26 cellular contexts compared by ENCODE assay signal in the genomic region with DNA sequence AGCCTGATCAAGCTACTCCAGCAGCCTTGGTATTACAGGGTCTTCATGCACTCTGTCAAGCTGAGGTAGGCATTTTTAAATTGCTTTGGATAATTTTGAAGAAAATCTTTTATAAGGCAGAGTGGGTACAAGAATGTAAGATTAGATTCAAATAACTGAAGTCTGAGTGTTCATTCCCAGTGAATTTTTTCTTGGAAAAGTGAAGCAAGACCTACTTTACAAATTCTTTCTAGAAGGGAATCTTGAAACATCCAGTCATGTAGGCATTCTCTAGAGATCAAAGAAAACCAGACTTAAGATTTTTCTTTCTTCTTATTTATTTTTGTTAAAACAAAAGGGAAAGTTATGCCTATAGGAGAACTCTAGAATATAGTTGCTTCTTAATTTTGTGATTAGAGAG.
A peak's percentile ranks its signal among the peaks of the same experiment; 100 is the strongest.
DNase-seq lines count a peak whose midpoint lies in the region; ATAC-seq, FAIRE-seq and TF ChIP-seq lines count a peak whose summit lies in the region.
"Had no signal": no experiment of that assay in that cellular context is flagged by ENCODE, and none has a peak within 500 bp of the region (broad histone marks: within the 10 kb centered on the region; RNA-seq: fewer than 3 reads in every experiment).

No MANE protein-coding gene starts in this region.

- H3K27ac ChIP-seq in IMR-90 (ENCODE audit: insufficient read depth, low read length), result no peak overlapping the region
- H3K27ac ChIP-seq in small intestine (ENCODE audit: low read depth in 1 of 2, low read length in 1 of 2), result no peak overlapping the region
- H3K27ac ChIP-seq: 22Rv1, C4-2B, HL-60, PC-9 had no signal

- no peak overlapping the region for H3K4me3 ChIP-seq in IMR-90 (ENCODE audit: insufficient read depth, low read depth, low read length)
- no peak overlapping the region for H3K4me3 ChIP-seq in small intestine (ENCODE audit: low read depth in 1 of 2, low read length in 2 of 2)
- H3K4me3 ChIP-seq: PC-9 had no signal

- H2BK20ac ChIP-seq in IMR-90 (ENCODE audit: low read depth, low read length), result no peak overlapping the region

- no peaks in the 10 kb centered on the region for H4K20me1 ChIP-seq in IMR-90 (ENCODE audit: insufficient read depth, low read length)

- CTCF ChIA-PET in IMR-90 (lab: Yijun Ruan, JAX), result interaction anchor here (0.6 kb wide), 1 partner anchor 12 kb away, joined by 3 read pairs; no protein-coding TSS in a partner anchor

- H3K27me3 ChIP-seq in IMR-90 (ENCODE audit: control insufficient read depth, insufficient read depth, low read length) (no peaks in the 10 kb centered on the region), small intestine (ENCODE audit: control insufficient read depth in 2 of 2, insufficient read depth in 2 of 2, low read length in 2 of 2) (no peaks in the 10 kb centered on the region)

- no peak for TF ChIP-seq POLR2A in IMR-90 (IDR thresholded peaks at IDR 0.05; ENCODE audit: low read depth, low read length)

- no peak for DNase-seq in activated CD4-positive, alpha-beta T cell treated with anti-CD3 and anti-CD28 coated beads, Interleukin-2, amount 10 ng/mL, durations not matched to agents 24 days and 14 days
- DNase-seq in activated CD4-positive, alpha-beta T cell treated with anti-CD3 and anti-CD28 coated beads, Interleukin-2, amount 50 U/mL, for 4 hours, result no peak
- DNase-seq in IMR-90, result peak; percentile 23
- DNase-seq in fibroblast of peridontal ligament (ENCODE audit: extremely low read depth), result peak; percentile 74
- DNase-seq in small intestine, result no peak
- no peak for DNase-seq in inferior parietal cortex (ENCODE audit: extremely low spot score)
- DNase-seq in HK-2 (ENCODE audit: unreplicated experiment), result no peak
- DNase-seq: Caco-2; CD8-positive, alpha-beta T cell; EL; GDM1; NCI-H1048; NCI-H1417; NCI-H1694; NCI-H2029 treated with DMSO at 0.1 percent for 48 hours; NCI-H446 treated with DMSO at 0.1 percent for 48 hours; NCI-H526; PC-9; Right ventricle myocardium superior; RPMI8226 had no signal

- H3K9me3 Mint-ChIP-seq in activated CD4-positive, alpha-beta T cell treated with anti-CD3 and anti-CD28 coated beads, Interleukin-2, amount 10 ng/mL, durations not matched to agents 24 days and 14 days, result peaks cover 6% of the 10 kb centered on the region
- H3K9me3 Mint-ChIP-seq: CD8-positive, alpha-beta T cell had no signal

- intact Hi-C loops in activated CD4-positive, alpha-beta T cell treated with anti-CD3 and anti-CD28 coated beads, Interleukin-2, amount 10 ng/mL, durations not matched to agents 24 days and 14 days (cut with micrococcal nuclease), result no loop called here
- intact Hi-C loops in IMR-90 (cut with micrococcal nuclease), result no loop called here

- no peak overlapping the region for H2AK5ac ChIP-seq in IMR-90 (ENCODE audit: low read depth, low read length)

- H3K27ac Mint-ChIP-seq in activated CD4-positive, alpha-beta T cell treated with anti-CD3 and anti-CD28 coated beads, Interleukin-2, amount 10 ng/mL, durations not matched to agents 24 days and 14 days, result peak overlapping the region; percentile 10
- H3K27ac Mint-ChIP-seq: CD8-positive, alpha-beta T cell had no signal

- no peak overlapping the region for H2BK15ac ChIP-seq in IMR-90 (ENCODE audit: low read depth, low read length)

- H3K27me3 Mint-ChIP-seq in activated CD4-positive, alpha-beta T cell treated with anti-CD3 and anti-CD28 coated beads, Interleukin-2, amount 10 ng/mL, durations not matched to agents 24 days and 14 days, result no peaks in the 10 kb centered on the region

- in situ Hi-C loops in IMR-90 (cut with MboI; ENCODE audit: low sequenced_read_pairs), result no loop called here

- no peak for FAIRE-seq in small intestine (lab: Jason Lieb, UNC)
- FAIRE-seq: GM12891 had no signal

- H3K9me1 ChIP-seq in IMR-90 (ENCODE audit: insufficient read depth, low read length), result no peaks in the 10 kb centered on the region

- H4K8ac ChIP-seq in IMR-90 (ENCODE audit: low read depth in 2 of 2, low read length in 2 of 2), result no peak overlapping the region

- no peak overlapping the region for H2AFZ ChIP-seq in IMR-90 (replicated peaks; ENCODE audit: low read length, poor library complexity)
- H2AFZ ChIP-seq: PC-9 had no signal

- H3K4ac ChIP-seq in IMR-90 (ENCODE audit: low read depth, low read length), result no peak overlapping the region

- no peak overlapping the region for H3K56ac ChIP-seq in IMR-90 (ENCODE audit: extremely low read depth, insufficient read depth, low read length)

- dilution Hi-C loops in IMR-90 (cut with HindIII; ENCODE audit: low sequenced_read_pairs, unreplicated experiment), result no loop called here

- H3K79me1 ChIP-seq in IMR-90 (ENCODE audit: low read depth in 1 of 2, low read length in 2 of 2), result peaks cover 3% of the 10 kb centered on the region in 2 experiments; a peak in 2 of 4 replicates

- H2BK5ac ChIP-seq in IMR-90 (ENCODE audit: low read depth, low read length, poor library complexity, severe bottlenecking), result no peak overlapping the region

- peaks cover 27% of the 10 kb centered on the region for H3K36me3 Mint-ChIP-seq in activated CD4-positive, alpha-beta T cell treated with anti-CD3 and anti-CD28 coated beads, Interleukin-2, amount 10 ng/mL, durations not matched to agents 24 days and 14 days (ENCODE audit: low read depth)

- POLR2A ChIA-PET in IMR-90 (lab: Charles Lee; ENCODE audit: unreplicated experiment), result no interaction called here

- H3K18ac ChIP-seq in IMR-90 (ENCODE audit: low read depth, low read length), result no peak overlapping the region

- no peak overlapping the region for H3K23ac ChIP-seq in IMR-90 (ENCODE audit: low read depth, low read length)

- H3K9me3 ChIP-seq in IMR-90 (ENCODE audit: control insufficient read depth, insufficient read depth, low read length) (no peaks in the 10 kb centered on the region), small intestine (ENCODE audit: control insufficient read depth, low read depth) (no peaks in the 10 kb centered on the region)
- H3K9me3 ChIP-seq: Caco-2 had no signal

- H3K9ac ChIP-seq in IMR-90 (ENCODE audit: low read depth, low read length), result no peak overlapping the region

- H3K36me3 ChIP-seq in IMR-90 (ENCODE audit: control insufficient read depth, insufficient read depth, low read length) (0 out of 2 replicates have a peak, but pooled peaks cover 4% of the 10 kb centered on the region), small intestine (ENCODE audit: control insufficient read depth in 2 of 2, insufficient read depth in 2 of 2, low read length in 2 of 2) (no peaks in the 10 kb centered on the region)

- TF ChIP-seq RAD21 in IMR-90 (IDR thresholded peaks at IDR 0.05; ENCODE audit: low read length), result no peak

- H4K91ac ChIP-seq in IMR-90 (ENCODE audit: insufficient read depth, low read depth, low read length), result no peak overlapping the region

- BruUV-seq in IMR-90 (replicated peaks; lab: Mats Ljungman, UMichigan), result no TSS peak

- H3K4me3 Mint-ChIP-seq in activated CD4-positive, alpha-beta T cell treated with anti-CD3 and anti-CD28 coated beads, Interleukin-2, amount 10 ng/mL, durations not matched to agents 24 days and 14 days, result no peak overlapping the region
- H3K4me3 Mint-ChIP-seq: CD8-positive, alpha-beta T cell had no signal

- H4K5ac ChIP-seq in IMR-90 (ENCODE audit: low read depth, low read length), result no peak overlapping the region

- peaks cover 1% of the 10 kb centered on the region; the same call in 1 of the 2 replicates for H3K4me1 ChIP-seq in IMR-90 (ENCODE audit: control insufficient read depth, insufficient read depth, low read length)
- H3K4me1 ChIP-seq in small intestine (ENCODE audit: control insufficient read depth in 2 of 2, insufficient read depth in 1 of 2, low read depth in 1 of 2, low read length in 1 of 2), result no peaks in the 10 kb centered on the region
- H3K4me1 ChIP-seq: Caco-2 had no signal

- no peak overlapping the region for H2BK120ac ChIP-seq in IMR-90 (ENCODE audit: low read depth, low read length)

- no peak overlapping the region for H2AK9ac ChIP-seq in IMR-90 (replicated peaks; ENCODE audit: low read depth, low read length, poor library complexity)

- no peak overlapping the region for H3K14ac ChIP-seq in IMR-90 (replicated peaks; ENCODE audit: low read depth, low read length)

- ATAC-seq in IMR-90 (ENCODE audit: low read depth) (no peak; the same call in 1 of the 2 replicates), GM21515 (IDR thresholded peaks at IDR 0.05; ENCODE audit: unreplicated experiment) (no peak)
- ATAC-seq: CD8-positive, alpha-beta T cell; HCT116 had no signal

- peak overlapping the region; percentile 45; the same call in 1 of the 2 replicates for H3K4me2 ChIP-seq in IMR-90 (ENCODE audit: low read depth, low read length)
- H3K4me2 ChIP-seq: PC-9 had no signal

- H3K4me1 Mint-ChIP-seq in activated CD4-positive, alpha-beta T cell treated with anti-CD3 and anti-CD28 coated beads, Interleukin-2, amount 10 ng/mL, durations not matched to agents 24 days and 14 days, result no peaks in the 10 kb centered on the region

- no peak for TF ChIP-seq CTCF in IMR-90 (conservative IDR thresholded peaks at IDR 0.05; ENCODE audit: low read depth, low read length)

TF ChIP-seq in IMR-90, 13 proteins besides CTCF, POLR2A, EP300 and RAD21:
- no peak for TF ChIP-seq SMC3 (IDR thresholded peaks at IDR 0.05; ENCODE audit: low read depth, low read length)
- TF ChIP-seq CEBPB (IDR thresholded peaks at IDR 0.05; ENCODE audit: low read depth, low read length), result peak; percentile 41; the same call in 1 of the 2 replicates

Comparison
In these comparisons a context has a peak if more than half of its experiments do, and no peak if none do; other contexts are left out.
1. DNase-seq: peak in IMR-90 (single experiment) and fibroblast of peridontal ligament (single experiment); none in activated CD4-positive, alpha-beta T cell treated with anti-CD3 and anti-CD28 coated beads, Interleukin-2, amount 10 ng/mL, durations not matched to agents 24 days and 14 days (single experiment), activated CD4-positive, alpha-beta T cell treated with anti-CD3 and anti-CD28 coated beads, Interleukin-2, amount 50 U/mL, for 4 hours (0 of 2), small intestine (single experiment), inferior parietal cortex (single experiment) and HK-2 (single experiment).